8 cellular contexts compared by ENCODE assay signal in genomic region chr1:212286437-212287131, GRCh38. TPM values are rescaled to one million over a fixed set of nuclear protein-coding genes. Genes with fewer than 3 reads are reported as not detected.
DNase-seq lines count a peak whose midpoint lies in the region; FAIRE-seq and TF ChIP-seq lines count a peak whose summit lies in the region.

No MANE protein-coding gene starts in this region.

- in situ Hi-C loops in GM13977 (cut with MboI; ENCODE audit: low pct_unique_long_range_greater_than_20kb, low sequenced_read_pairs, unreplicated experiment): no loop called here

- DNase-seq in NB4 (ENCODE audit: low read depth) (no peak), ascending aorta (ENCODE audit: low spot score in 2 of 2) (no peak), kidney epithelial cell (ENCODE audit: low read depth) (no peak), substantia nigra (lab: John Stamatoyannopoulos, UW) (peak in 4 of 49 donors; percentile 2 to 54 (median 28)), GM13977 (ENCODE audit: low spot score) (no peak), GM10266 (ENCODE audit: extremely low spot score) (no peak)
- no peak for DNase-seq in stimulated activated CD4-positive, alpha-beta T cell treated with anti-CD3 and anti-CD28 coated beads, Interleukin-2, amount 100 ng/mL, for 48 hours

- H3K27me3 ChIP-seq in ascending aorta (no peaks in the 10 kb centered on the region), kidney epithelial cell (ENCODE audit: control insufficient read depth, insufficient read depth, low read length) (no peaks in the 10 kb centered on the region)

- H3K36me3 ChIP-seq in ascending aorta: no peaks in the 10 kb centered on the region
- no peaks in the 10 kb centered on the region for H3K36me3 ChIP-seq in kidney epithelial cell (ENCODE audit: control insufficient read depth, insufficient read depth, low read length)

- H3K9me3 ChIP-seq in ascending aorta: no peaks in the 10 kb centered on the region

- FAIRE-seq in G401.6 (lab: Jason Lieb, UNC): peak; percentile 6

- H3K4me1 ChIP-seq in ascending aorta: peaks cover 3 to 28% of the 10 kb centered on the region in 2 donors

- H3K4me3 ChIP-seq in NB4 (ENCODE audit: low read depth, low read length) (peak overlapping the region; percentile 96), ascending aorta (peak overlapping the region; percentile 74 to 88), kidney epithelial cell (ENCODE audit: low read depth, low read length) (peak overlapping the region; percentile 87)

- no peak for TF ChIP-seq POLR2A in NB4 (IDR thresholded peaks at IDR 0.05; ENCODE audit: extremely low read depth, insufficient read length)

- TF ChIP-seq CTCF in NB4 (IDR thresholded peaks at IDR 0.05; ENCODE audit: low read depth, low read length) (no peak), ascending aorta (IDR thresholded peaks at IDR 0.05) (no peak), kidney epithelial cell (IDR thresholded peaks at IDR 0.05; ENCODE audit: insufficient read depth, low read length, poor library complexity, severe bottlenecking) (no peak), GM13977 (IDR thresholded peaks at IDR 0.05; ENCODE audit: extremely low read depth, insufficient read depth, missing control alignments) (no peak), GM10266 (IDR thresholded peaks at IDR 0.05; ENCODE audit: control insufficient read depth, insufficient read depth, low read depth, missing control alignments) (no peak)

- intact Hi-C loops in ascending aorta (cut with DNase I): loop anchor here (5.0 to 10.0 kb wide), 4 partner anchors 146 to 772 kb away; partner anchors contain the start of genes LPGAT1 and NENF

- H3K27ac ChIP-seq in ascending aorta (peak overlapping the region; percentile 97 to 99), substantia nigra (ENCODE audit: low read depth, low read length, poor library complexity, severe bottlenecking) (peak overlapping the region; percentile 97)

RNA-seq across cellular contexts. Expression of gene PPP2R5A, which starts 1.4 kb away (rescaled TPM):
- total RNA-seq in ascending aorta: 64.7 TPM
- 23.6 and 24.0 TPM in 2 replicates for total RNA-seq in kidney epithelial cell
